In the genomic region with DNA sequence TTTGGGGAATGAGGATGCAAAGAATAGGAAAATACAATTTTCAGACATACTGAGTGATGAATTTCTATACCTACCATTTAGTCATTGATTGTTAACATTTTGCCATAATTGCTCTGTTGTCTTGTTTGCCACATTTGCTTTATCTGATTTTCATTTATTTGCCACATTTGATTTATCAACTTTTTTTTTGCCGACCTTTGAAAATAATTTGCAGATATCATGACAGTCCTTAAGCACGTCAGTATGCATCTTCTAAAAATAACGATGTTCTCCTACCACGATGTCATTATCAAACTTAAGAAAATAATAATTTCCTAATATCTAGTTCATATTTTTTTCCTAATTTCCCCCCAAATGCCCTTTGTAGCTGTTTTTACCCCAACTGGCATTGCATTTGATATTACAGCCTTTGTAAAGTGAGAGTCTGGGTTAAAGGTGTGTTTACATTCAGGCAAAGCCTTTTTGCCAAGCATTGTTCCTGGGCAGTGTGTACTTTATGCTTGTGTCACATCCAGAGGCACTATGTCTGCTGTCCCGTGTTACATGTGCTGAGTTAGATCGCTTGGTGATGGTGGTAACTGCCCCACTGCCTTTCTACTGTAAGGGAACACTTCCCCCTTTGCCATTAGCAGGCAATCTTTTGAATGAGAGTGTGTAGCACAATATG, we compare ENCODE assay signal across 2 cellular contexts.
TF ChIP-seq lines count a peak whose summit lies in the region.

No MANE protein-coding gene starts in this region.

TF ChIP-seq in K562, 482 proteins besides CTCF, POLR2A, EP300 and RAD21:
- TF ChIP-seq ZNF75A (CRISPR knock-in tag; IDR thresholded peaks at IDR 0.05): no peak
- 0 out of 2 replicates have a peak, but pooled peaks have one; percentile 3 for TF ChIP-seq MAFF (IDR thresholded peaks at IDR 0.05; ENCODE audit: low read length)
- TF ChIP-seq HDAC6 (IDR thresholded peaks at IDR 0.05; ENCODE audit: low read depth, low read length): no peak
- TF ChIP-seq CREM (IDR thresholded peaks at IDR 0.05; ENCODE audit: low read depth): no peak
- TF ChIP-seq ATF3 (IDR thresholded peaks at IDR 0.05): no peak
- no peak for TF ChIP-seq ATF3 (CRISPR knock-in tag; conservative IDR thresholded peaks at IDR 0.05)
- peak; percentile 27; the same call in 1 of the 2 replicates for TF ChIP-seq C11orf30 (IDR thresholded peaks at IDR 0.05; ENCODE audit: low read depth)
- peak; percentile 63 for TF ChIP-seq ZNF316 (IDR thresholded peaks at IDR 0.05)

TF ChIP-seq in liver, 16 proteins besides CTCF, POLR2A, EP300 and RAD21:
- TF ChIP-seq JUND (IDR thresholded peaks at IDR 0.05) (peak in 1 of 2 donors; percentile 36), RXRA (IDR thresholded peaks at IDR 0.05) (peak; percentile 90 to 91), TAF1 (conservative IDR thresholded peaks at IDR 0.05) (no peak), HNF4A (conservative IDR thresholded peaks at IDR 0.05) (peak; percentile 58 to 73), GABPA (IDR thresholded peaks at IDR 0.05 in 1 of 2, conservative IDR thresholded peaks at IDR 0.05 in 1 of 2) (peak in 1 of 2 donors; percentile 59), ATF3 (IDR thresholded peaks at IDR 0.05) (peak; percentile 47), NR2F2 (IDR thresholded peaks at IDR 0.05) (no peak), YY1 (IDR thresholded peaks at IDR 0.05) (peak; percentile 80), SP1 (IDR thresholded peaks at IDR 0.05) (peak; percentile 94), FOXA2 (IDR thresholded peaks at IDR 0.05) (peak; percentile 98), FOXA1 (IDR thresholded peaks at IDR 0.05) (peak; percentile 96), EGR1 (IDR thresholded peaks at IDR 0.05; ENCODE audit: low read depth in 2 of 2) (no peak), HNF4G (IDR thresholded peaks at IDR 0.05) (no peak)
- TF ChIP-seq, protein P1, sequence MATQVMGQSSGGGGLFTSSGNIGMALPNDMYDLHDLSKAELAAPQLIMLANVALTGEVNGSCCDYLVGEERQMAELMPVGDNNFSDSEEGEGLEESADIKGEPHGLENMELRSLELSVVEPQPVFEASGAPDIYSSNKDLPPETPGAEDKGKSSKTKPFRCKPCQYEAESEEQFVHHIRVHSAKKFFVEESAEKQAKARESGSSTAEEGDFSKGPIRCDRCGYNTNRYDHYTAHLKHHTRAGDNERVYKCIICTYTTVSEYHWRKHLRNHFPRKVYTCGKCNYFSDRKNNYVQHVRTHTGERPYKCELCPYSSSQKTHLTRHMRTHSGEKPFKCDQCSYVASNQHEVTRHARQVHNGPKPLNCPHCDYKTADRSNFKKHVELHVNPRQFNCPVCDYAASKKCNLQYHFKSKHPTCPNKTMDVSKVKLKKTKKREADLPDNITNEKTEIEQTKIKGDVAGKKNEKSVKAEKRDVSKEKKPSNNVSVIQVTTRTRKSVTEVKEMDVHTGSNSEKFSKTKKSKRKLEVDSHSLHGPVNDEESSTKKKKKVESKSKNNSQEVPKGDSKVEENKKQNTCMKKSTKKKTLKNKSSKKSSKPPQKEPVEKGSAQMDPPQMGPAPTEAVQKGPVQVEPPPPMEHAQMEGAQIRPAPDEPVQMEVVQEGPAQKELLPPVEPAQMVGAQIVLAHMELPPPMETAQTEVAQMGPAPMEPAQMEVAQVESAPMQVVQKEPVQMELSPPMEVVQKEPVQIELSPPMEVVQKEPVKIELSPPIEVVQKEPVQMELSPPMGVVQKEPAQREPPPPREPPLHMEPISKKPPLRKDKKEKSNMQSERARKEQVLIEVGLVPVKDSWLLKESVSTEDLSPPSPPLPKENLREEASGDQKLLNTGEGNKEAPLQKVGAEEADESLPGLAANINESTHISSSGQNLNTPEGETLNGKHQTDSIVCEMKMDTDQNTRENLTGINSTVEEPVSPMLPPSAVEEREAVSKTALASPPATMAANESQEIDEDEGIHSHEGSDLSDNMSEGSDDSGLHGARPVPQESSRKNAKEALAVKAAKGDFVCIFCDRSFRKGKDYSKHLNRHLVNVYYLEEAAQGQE (IDR thresholded peaks at IDR 0.05): peak; percentile 96
- TF ChIP-seq, protein P2, sequence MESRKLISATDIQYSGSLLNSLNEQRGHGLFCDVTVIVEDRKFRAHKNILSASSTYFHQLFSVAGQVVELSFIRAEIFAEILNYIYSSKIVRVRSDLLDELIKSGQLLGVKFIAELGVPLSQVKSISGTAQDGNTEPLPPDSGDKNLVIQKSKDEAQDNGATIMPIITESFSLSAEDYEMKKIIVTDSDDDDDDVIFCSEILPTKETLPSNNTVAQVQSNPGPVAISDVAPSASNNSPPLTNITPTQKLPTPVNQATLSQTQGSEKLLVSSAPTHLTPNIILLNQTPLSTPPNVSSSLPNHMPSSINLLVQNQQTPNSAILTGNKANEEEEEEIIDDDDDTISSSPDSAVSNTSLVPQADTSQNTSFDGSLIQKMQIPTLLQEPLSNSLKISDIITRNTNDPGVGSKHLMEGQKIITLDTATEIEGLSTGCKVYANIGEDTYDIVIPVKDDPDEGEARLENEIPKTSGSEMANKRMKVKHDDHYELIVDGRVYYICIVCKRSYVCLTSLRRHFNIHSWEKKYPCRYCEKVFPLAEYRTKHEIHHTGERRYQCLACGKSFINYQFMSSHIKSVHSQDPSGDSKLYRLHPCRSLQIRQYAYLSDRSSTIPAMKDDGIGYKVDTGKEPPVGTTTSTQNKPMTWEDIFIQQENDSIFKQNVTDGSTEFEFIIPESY (IDR thresholded peaks at IDR 0.05): peak; percentile 20
- TF ChIP-seq, protein P3, sequence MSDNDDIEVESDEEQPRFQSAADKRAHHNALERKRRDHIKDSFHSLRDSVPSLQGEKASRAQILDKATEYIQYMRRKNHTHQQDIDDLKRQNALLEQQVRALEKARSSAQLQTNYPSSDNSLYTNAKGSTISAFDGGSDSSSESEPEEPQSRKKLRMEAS (IDR thresholded peaks at IDR 0.05): peak; percentile 67
